1 cellular context compared by ENCODE assay signal in genomic region chr1:27361553-27361952, GRCh38.
TF ChIP-seq lines count a peak whose summit lies in the region.

No MANE protein-coding gene starts in this region.

TF ChIP-seq in GM23338, 12 proteins besides CTCF, POLR2A, EP300 and RAD21 (continued from another document):
- no peak for TF ChIP-seq ZNF462 (CRISPR knock-in tag; IDR thresholded peaks at IDR 0.05)
- TF ChIP-seq, protein P1, sequence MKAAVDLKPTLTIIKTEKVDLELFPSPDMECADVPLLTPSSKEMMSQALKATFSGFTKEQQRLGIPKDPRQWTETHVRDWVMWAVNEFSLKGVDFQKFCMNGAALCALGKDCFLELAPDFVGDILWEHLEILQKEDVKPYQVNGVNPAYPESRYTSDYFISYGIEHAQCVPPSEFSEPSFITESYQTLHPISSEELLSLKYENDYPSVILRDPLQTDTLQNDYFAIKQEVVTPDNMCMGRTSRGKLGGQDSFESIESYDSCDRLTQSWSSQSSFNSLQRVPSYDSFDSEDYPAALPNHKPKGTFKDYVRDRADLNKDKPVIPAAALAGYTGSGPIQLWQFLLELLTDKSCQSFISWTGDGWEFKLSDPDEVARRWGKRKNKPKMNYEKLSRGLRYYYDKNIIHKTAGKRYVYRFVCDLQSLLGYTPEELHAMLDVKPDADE (IDR thresholded peaks at IDR 0.05) = no peak
- no peak for TF ChIP-seq EZH2 (IDR thresholded peaks at IDR 0.05; ENCODE audit: low read depth, unreplicated experiment)
- no peak for TF ChIP-seq ZNF114 (CRISPR knock-in tag; IDR thresholded peaks at IDR 0.05)
